1 cellular context compared by ENCODE assay signal in the genomic region with DNA sequence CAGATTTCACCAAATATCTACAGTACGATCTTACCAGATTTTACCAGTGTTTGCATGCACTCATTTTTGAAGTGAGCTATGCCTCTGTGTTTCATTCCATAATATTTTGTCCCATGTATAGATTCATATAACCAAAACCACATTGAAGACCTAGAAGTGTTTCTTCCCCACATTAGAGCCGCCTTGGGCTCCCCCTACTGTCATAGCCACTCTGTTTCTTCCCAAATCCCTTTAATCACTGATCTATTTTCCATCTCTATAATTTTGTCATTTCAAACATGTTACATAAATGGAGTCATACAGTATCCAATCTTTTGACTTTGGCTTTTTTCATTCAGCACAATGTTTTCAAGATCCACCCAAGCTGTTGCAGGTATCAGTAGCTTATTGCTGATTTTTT.
TF ChIP-seq lines count a peak whose summit lies in the region.

No MANE protein-coding gene starts in this region.

TF ChIP-seq in H1, 55 proteins besides CTCF, POLR2A, EP300 and RAD21:
- no peak for TF ChIP-seq KDM5A (IDR thresholded peaks at IDR 0.05; ENCODE audit: low read length)
- TF ChIP-seq ASH2L (IDR thresholded peaks at IDR 0.05; ENCODE audit: low read length): no peak
- TF ChIP-seq CBX5 (IDR thresholded peaks at IDR 0.05; ENCODE audit: low read depth, low read length): no peak
- no peak for TF ChIP-seq CEBPB (IDR thresholded peaks at IDR 0.05; ENCODE audit: low read depth, low read length)
- no peak for TF ChIP-seq SP4 (IDR thresholded peaks at IDR 0.05; ENCODE audit: low read length)
- no peak for TF ChIP-seq YY1 (IDR thresholded peaks at IDR 0.05; ENCODE audit: low read depth, low read length)
- TF ChIP-seq FOSL1 (IDR thresholded peaks at IDR 0.05; ENCODE audit: insufficient read depth, low read depth, low read length): no peak
- no peak for TF ChIP-seq POU5F1 (IDR thresholded peaks at IDR 0.05; ENCODE audit: low read depth, low read length)
- TF ChIP-seq TAF1 (IDR thresholded peaks at IDR 0.05; ENCODE audit: low read depth, low read length): no peak
- TF ChIP-seq HDAC6 (IDR thresholded peaks at IDR 0.05; ENCODE audit: low read depth, low read length): no peak
- no peak for TF ChIP-seq TAF7 (optimal IDR thresholded peaks at IDR 0.05; ENCODE audit: borderline replicate concordance, low read depth, low read length)
- no peak for TF ChIP-seq EZH2 (IDR thresholded peaks at IDR 0.05; ENCODE audit: low read depth, low read length, severe bottlenecking)
